In the genomic region with DNA sequence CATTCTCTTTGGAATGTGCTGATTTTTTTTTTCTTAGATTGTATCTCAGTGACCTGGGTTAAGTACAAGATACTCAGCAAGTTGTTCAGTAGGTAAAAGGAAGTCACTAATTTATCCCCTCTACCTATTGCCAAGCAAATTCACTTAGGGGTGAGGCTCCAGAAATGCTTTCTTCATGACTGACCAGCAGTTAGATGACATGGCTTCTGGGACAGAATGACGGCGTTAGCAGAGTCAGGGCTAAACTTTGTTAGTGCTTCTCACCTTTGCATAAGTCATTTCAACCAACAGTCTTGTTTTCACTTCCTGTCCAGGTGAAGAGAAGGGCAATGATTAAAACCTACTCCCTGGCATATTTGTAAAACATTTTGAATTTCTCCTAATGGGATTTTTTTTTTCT, we compare ENCODE assay signal across 1 cellular context.
TF ChIP-seq lines count a peak whose summit lies in the region.

No MANE protein-coding gene starts in this region.

TF ChIP-seq in GM12878, 131 proteins besides CTCF, POLR2A, EP300 and RAD21 (continued from another document):
- TF ChIP-seq IKZF2 (IDR thresholded peaks at IDR 0.05), result no peak
- TF ChIP-seq KDM1A (IDR thresholded peaks at IDR 0.05; ENCODE audit: borderline replicate concordance), result no peak
- TF ChIP-seq, protein P1, sequence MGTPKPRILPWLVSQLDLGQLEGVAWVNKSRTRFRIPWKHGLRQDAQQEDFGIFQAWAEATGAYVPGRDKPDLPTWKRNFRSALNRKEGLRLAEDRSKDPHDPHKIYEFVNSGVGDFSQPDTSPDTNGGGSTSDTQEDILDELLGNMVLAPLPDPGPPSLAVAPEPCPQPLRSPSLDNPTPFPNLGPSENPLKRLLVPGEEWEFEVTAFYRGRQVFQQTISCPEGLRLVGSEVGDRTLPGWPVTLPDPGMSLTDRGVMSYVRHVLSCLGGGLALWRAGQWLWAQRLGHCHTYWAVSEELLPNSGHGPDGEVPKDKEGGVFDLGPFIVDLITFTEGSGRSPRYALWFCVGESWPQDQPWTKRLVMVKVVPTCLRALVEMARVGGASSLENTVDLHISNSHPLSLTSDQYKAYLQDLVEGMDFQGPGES (IDR thresholded peaks at IDR 0.05), result no peak
- TF ChIP-seq, protein P2, sequence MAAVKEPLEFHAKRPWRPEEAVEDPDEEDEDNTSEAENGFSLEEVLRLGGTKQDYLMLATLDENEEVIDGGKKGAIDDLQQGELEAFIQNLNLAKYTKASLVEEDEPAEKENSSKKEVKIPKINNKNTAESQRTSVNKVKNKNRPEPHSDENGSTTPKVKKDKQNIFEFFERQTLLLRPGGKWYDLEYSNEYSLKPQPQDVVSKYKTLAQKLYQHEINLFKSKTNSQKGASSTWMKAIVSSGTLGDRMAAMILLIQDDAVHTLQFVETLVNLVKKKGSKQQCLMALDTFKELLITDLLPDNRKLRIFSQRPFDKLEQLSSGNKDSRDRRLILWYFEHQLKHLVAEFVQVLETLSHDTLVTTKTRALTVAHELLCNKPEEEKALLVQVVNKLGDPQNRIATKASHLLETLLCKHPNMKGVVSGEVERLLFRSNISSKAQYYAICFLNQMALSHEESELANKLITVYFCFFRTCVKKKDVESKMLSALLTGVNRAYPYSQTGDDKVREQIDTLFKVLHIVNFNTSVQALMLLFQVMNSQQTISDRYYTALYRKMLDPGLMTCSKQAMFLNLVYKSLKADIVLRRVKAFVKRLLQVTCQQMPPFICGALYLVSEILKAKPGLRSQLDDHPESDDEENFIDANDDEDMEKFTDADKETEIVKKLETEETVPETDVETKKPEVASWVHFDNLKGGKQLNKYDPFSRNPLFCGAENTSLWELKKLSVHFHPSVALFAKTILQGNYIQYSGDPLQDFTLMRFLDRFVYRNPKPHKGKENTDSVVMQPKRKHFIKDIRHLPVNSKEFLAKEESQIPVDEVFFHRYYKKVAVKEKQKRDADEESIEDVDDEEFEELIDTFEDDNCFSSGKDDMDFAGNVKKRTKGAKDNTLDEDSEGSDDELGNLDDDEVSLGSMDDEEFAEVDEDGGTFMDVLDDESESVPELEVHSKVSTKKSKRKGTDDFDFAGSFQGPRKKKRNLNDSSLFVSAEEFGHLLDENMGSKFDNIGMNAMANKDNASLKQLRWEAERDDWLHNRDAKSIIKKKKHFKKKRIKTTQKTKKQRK (IDR thresholded peaks at IDR 0.05; ENCODE audit: low read depth, low read length), result no peak
- TF ChIP-seq TCF3 (IDR thresholded peaks at IDR 0.05; ENCODE audit: borderline replicate concordance, insufficient read depth, low read depth, low read length), result no peak
- TF ChIP-seq ZBTB4 (CRISPR knock-in tag; IDR thresholded peaks at IDR 0.05), result no peak
- TF ChIP-seq IKZF1 (conservative IDR thresholded peaks at IDR 0.05), result no peak
- TF ChIP-seq RBBP5 (conservative IDR thresholded peaks at IDR 0.05), result no peak
- no peak for TF ChIP-seq BCL11A (IDR thresholded peaks at IDR 0.05; ENCODE audit: low read depth, low read length)
- no peak for TF ChIP-seq FOS (IDR thresholded peaks at IDR 0.05; ENCODE audit: borderline replicate concordance, extremely low read depth, insufficient read length)
- TF ChIP-seq E4F1 (IDR thresholded peaks at IDR 0.05; ENCODE audit: borderline replicate concordance, partially characterized antibody), result no peak
- TF ChIP-seq CBX5 (IDR thresholded peaks at IDR 0.05; ENCODE audit: low read depth), result no peak
- TF ChIP-seq CEBPB (IDR thresholded peaks at IDR 0.05; ENCODE audit: borderline replicate concordance in 1 of 2, low read depth in 2 of 2, low read length in 2 of 2), result no peak
